ENCODE assay signal across 20 cellular contexts in the genomic region with DNA sequence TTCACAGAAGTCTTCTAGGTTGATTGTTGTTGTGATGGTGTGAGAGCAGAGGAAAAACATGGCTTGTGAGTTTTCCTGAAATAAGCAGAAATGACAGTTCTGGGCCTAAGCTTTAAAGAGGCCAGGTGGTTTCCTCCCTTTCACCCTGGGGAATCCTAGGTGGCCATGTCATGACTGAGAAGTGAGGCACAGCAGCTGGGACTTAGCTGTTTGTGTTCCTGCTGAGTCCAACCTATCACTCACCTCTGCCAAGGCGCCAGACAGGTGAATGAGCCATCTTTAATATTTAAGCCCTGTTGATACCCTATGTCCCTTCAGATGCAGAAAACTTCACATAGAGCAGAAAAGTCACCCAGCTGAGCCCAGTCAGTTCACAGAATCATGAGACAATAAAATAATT.
DNase-seq lines count a peak whose midpoint lies in the region; ATAC-seq and TF ChIP-seq lines count a peak whose summit lies in the region.
"Had no signal": no experiment of that assay in that cellular context is flagged by ENCODE, and none has a peak within 500 bp of the region (broad histone marks: within the 10 kb centered on the region; RNA-seq: fewer than 3 reads in every experiment).

No MANE protein-coding gene starts in this region.

- no peaks in the 10 kb centered on the region for H3K27me3 Mint-ChIP-seq in osteocyte (ENCODE audit: unreplicated experiment)
- H3K27me3 Mint-ChIP-seq: CD4-positive, CD25-positive, alpha-beta regulatory T cell had no signal

- no peaks in the 10 kb centered on the region for H3K9me3 Mint-ChIP-seq in osteocyte (ENCODE audit: unreplicated experiment)

- BruUV-seq in HCT116 (replicated peaks; lab: Mats Ljungman, UMichigan): no TSS peak

- DNase-seq in HCT116 (ENCODE audit: low read depth, low spot score): peak; percentile 40
- peak; percentile 38 for DNase-seq in osteocyte (ENCODE audit: extremely low spot score, unreplicated experiment)
- no peak for DNase-seq in hepatic stellate cell (ENCODE audit: low spot score)
- DNase-seq: 8988T; ACHN; BE2C; C1 segment of cervical spinal cord; CD4-positive, alpha-beta memory T cell; CD4-positive, CD25-positive, alpha-beta regulatory T cell; CD8-positive, alpha-beta memory T cell; COR-L47; DMS 273 treated with DMSO at 0.1 percent for 48 hours; DMS153; DMS53; DMS79; GF-D8 had no signal

- no peak overlapping the region for H2AFZ ChIP-seq in HCT116 (ENCODE audit: low read depth, low read length, poor library complexity, severe bottlenecking)

- H3K27me3 ChIP-seq in HCT116 (ENCODE audit: insufficient read depth, low read length): no peaks in the 10 kb centered on the region
- H3K27me3 ChIP-seq: BE2C, BLaER1 had no signal

- POLR2A ChIA-PET in HCT116 (lab: Charles Lee): no interaction called here

- no peak overlapping the region for H3K4me3 Mint-ChIP-seq in osteocyte (ENCODE audit: unreplicated experiment)
- H3K4me3 Mint-ChIP-seq: CD14-positive monocyte; CD4-positive, alpha-beta memory T cell; CD4-positive, CD25-positive, alpha-beta regulatory T cell; CD8-positive, alpha-beta memory T cell had no signal

- CTCF ChIA-PET in HCT116 (lab: Charles Lee): interaction anchor here (1.2 kb wide), 1 partner anchor 15 kb away, joined by 3 read pairs; no protein-coding TSS in a partner anchor

- TF ChIP-seq CTCF in HCT116 (IDR thresholded peaks at IDR 0.05 in 2 of 3, conservative IDR thresholded peaks at IDR 0.05 in 1 of 3; ENCODE audit: borderline replicate concordance in 1 of 3, insufficient read depth in 1 of 3, low read depth in 2 of 3, low read length in 2 of 3) (no peak), osteocyte (IDR thresholded peaks at IDR 0.05) (no peak)

- H3K4me1 ChIP-seq in HCT116 (ENCODE audit: control insufficient read depth in 1 of 2, insufficient read depth in 2 of 2, low read length in 2 of 2): peaks cover 5 to 25% of the 10 kb centered on the region in 2 experiments; a peak in 2 of 4 replicates
- H3K4me1 ChIP-seq: BE2C, BLaER1 had no signal

- H3K27ac Mint-ChIP-seq in osteocyte (ENCODE audit: unreplicated experiment): no peak overlapping the region
- H3K27ac Mint-ChIP-seq: CD14-positive monocyte; CD4-positive, CD25-positive, alpha-beta regulatory T cell; CD8-positive, alpha-beta memory T cell had no signal

- H3K79me2 ChIP-seq in HCT116 (ENCODE audit: insufficient read depth, low read length): no peaks in the 10 kb centered on the region

- peak overlapping the region; percentile 14; the same call in 1 of the 2 replicates for H3K27ac ChIP-seq in HCT116 (ENCODE audit: low read depth, low read length)
- H3K27ac ChIP-seq: BLaER1 had no signal

- no peak for TF ChIP-seq POLR2A in HCT116 (IDR thresholded peaks at IDR 0.05; ENCODE audit: borderline replicate concordance, extremely low read depth, insufficient read depth, insufficient read length)

- H4K20me1 ChIP-seq in HCT116 (ENCODE audit: insufficient read depth): no peaks in the 10 kb centered on the region
- H4K20me1 ChIP-seq: BLaER1 had no signal

- RAD21 ChIA-PET in HCT116 (lab: Charles Lee; ENCODE audit: low non-redundant PET in 1 of 2, low total read pairs in 2 of 2, uncharacterized antibody in 2 of 2, unreplicated experiment in 2 of 2): no interaction called here

- H3K36me3 Mint-ChIP-seq in osteocyte (ENCODE audit: unreplicated experiment): no peaks in the 10 kb centered on the region
- H3K36me3 Mint-ChIP-seq: CD14-positive monocyte; CD4-positive, alpha-beta memory T cell; CD4-positive, CD25-positive, alpha-beta regulatory T cell; CD8-positive, alpha-beta memory T cell had no signal

- no peaks in the 10 kb centered on the region for H3K9me2 ChIP-seq in HCT116 (ENCODE audit: insufficient read depth)

- intact Hi-C loops in HCT116 (cut with micrococcal nuclease): no loop called here

- no peak overlapping the region for H3K9ac ChIP-seq in HCT116 (ENCODE audit: low read length)
- H3K9ac ChIP-seq: BLaER1 had no signal

- H3K4me1 Mint-ChIP-seq in osteocyte (ENCODE audit: unreplicated experiment): peaks cover 14% of the 10 kb centered on the region
- H3K4me1 Mint-ChIP-seq: CD14-positive monocyte; CD4-positive, alpha-beta memory T cell; CD4-positive, CD25-positive, alpha-beta regulatory T cell; CD8-positive, alpha-beta memory T cell had no signal

- H3K4me3 ChIP-seq in HCT116 (replicated peaks in 1 of 2; ENCODE audit: low read depth in 1 of 2, low read length in 2 of 2): no peak overlapping the region
- H3K4me3 ChIP-seq: BLaER1 had no signal

- ATAC-seq in HCT116: peak; percentile 86
- ATAC-seq in HG02610 (IDR thresholded peaks at IDR 0.05; ENCODE audit: unreplicated experiment): peak; percentile 55
- ATAC-seq in GM18520 (IDR thresholded peaks at IDR 0.05; ENCODE audit: unreplicated experiment): no peak

- H3K36me3 ChIP-seq in HCT116 (ENCODE audit: control insufficient read depth in 1 of 2, insufficient read depth in 2 of 2, low read length in 2 of 2): no peaks in the 10 kb centered on the region
- H3K36me3 ChIP-seq: BE2C, BLaER1 had no signal

- peak overlapping the region; percentile 39 for H3K4me2 ChIP-seq in HCT116 (ENCODE audit: low read length)
- H3K4me2 ChIP-seq: BLaER1 had no signal

- no peak for TF ChIP-seq RAD21 in HCT116 (IDR thresholded peaks at IDR 0.05; ENCODE audit: low read depth)

- H3K9me3 ChIP-seq in HCT116 (ENCODE audit: control insufficient read depth in 1 of 2, insufficient read depth in 1 of 2, low read depth in 1 of 2, low read length in 2 of 2): no peaks in the 10 kb centered on the region
- H3K9me3 ChIP-seq: BE2C, BLaER1 had no signal

TF ChIP-seq in HCT116, 20 proteins besides CTCF, POLR2A, EP300 and RAD21:
- TF ChIP-seq SIN3A (IDR thresholded peaks at IDR 0.05; ENCODE audit: low read depth) (no peak), CEBPB (IDR thresholded peaks at IDR 0.05; ENCODE audit: low read depth) (no peak), JUND (IDR thresholded peaks at IDR 0.05) (peak; percentile 62), EZH2phosphoT487 (IDR thresholded peaks at IDR 0.05; ENCODE audit: borderline replicate concordance) (no peak), ZFX (IDR thresholded peaks at IDR 0.05) (no peak), FOSL1 (IDR thresholded peaks at IDR 0.05; ENCODE audit: low read depth) (peak; percentile 50), ZNF274 (IDR thresholded peaks at IDR 0.05; ENCODE audit: low read depth, low read length) (no peak), SRF (IDR thresholded peaks at IDR 0.05; ENCODE audit: low read depth) (no peak), ELF1 (IDR thresholded peaks at IDR 0.05; ENCODE audit: borderline replicate concordance, low read depth) (no peak), SP1 (IDR thresholded peaks at IDR 0.05; ENCODE audit: low read depth) (peak; percentile 31), YY1 (IDR thresholded peaks at IDR 0.05; ENCODE audit: extremely low read depth, insufficient replicate concordance, low read depth, low read length) (peak; percentile 21), TCF7L2 (IDR thresholded peaks at IDR 0.05; ENCODE audit: borderline replicate concordance, extremely low read depth, insufficient read depth, insufficient read length) (no peak), CBX3 (IDR thresholded peaks at IDR 0.05; ENCODE audit: low read depth) (0 out of 2 replicates have a peak, but pooled peaks have one; percentile 14)
- TF ChIP-seq, protein P1, sequence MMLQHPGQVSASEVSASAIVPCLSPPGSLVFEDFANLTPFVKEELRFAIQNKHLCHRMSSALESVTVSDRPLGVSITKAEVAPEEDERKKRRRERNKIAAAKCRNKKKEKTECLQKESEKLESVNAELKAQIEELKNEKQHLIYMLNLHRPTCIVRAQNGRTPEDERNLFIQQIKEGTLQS (IDR thresholded peaks at IDR 0.05): no peak
- TF ChIP-seq, protein P2, sequence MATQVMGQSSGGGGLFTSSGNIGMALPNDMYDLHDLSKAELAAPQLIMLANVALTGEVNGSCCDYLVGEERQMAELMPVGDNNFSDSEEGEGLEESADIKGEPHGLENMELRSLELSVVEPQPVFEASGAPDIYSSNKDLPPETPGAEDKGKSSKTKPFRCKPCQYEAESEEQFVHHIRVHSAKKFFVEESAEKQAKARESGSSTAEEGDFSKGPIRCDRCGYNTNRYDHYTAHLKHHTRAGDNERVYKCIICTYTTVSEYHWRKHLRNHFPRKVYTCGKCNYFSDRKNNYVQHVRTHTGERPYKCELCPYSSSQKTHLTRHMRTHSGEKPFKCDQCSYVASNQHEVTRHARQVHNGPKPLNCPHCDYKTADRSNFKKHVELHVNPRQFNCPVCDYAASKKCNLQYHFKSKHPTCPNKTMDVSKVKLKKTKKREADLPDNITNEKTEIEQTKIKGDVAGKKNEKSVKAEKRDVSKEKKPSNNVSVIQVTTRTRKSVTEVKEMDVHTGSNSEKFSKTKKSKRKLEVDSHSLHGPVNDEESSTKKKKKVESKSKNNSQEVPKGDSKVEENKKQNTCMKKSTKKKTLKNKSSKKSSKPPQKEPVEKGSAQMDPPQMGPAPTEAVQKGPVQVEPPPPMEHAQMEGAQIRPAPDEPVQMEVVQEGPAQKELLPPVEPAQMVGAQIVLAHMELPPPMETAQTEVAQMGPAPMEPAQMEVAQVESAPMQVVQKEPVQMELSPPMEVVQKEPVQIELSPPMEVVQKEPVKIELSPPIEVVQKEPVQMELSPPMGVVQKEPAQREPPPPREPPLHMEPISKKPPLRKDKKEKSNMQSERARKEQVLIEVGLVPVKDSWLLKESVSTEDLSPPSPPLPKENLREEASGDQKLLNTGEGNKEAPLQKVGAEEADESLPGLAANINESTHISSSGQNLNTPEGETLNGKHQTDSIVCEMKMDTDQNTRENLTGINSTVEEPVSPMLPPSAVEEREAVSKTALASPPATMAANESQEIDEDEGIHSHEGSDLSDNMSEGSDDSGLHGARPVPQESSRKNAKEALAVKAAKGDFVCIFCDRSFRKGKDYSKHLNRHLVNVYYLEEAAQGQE (IDR thresholded peaks at IDR 0.05; ENCODE audit: low read depth): no peak
- TF ChIP-seq, protein P3, sequence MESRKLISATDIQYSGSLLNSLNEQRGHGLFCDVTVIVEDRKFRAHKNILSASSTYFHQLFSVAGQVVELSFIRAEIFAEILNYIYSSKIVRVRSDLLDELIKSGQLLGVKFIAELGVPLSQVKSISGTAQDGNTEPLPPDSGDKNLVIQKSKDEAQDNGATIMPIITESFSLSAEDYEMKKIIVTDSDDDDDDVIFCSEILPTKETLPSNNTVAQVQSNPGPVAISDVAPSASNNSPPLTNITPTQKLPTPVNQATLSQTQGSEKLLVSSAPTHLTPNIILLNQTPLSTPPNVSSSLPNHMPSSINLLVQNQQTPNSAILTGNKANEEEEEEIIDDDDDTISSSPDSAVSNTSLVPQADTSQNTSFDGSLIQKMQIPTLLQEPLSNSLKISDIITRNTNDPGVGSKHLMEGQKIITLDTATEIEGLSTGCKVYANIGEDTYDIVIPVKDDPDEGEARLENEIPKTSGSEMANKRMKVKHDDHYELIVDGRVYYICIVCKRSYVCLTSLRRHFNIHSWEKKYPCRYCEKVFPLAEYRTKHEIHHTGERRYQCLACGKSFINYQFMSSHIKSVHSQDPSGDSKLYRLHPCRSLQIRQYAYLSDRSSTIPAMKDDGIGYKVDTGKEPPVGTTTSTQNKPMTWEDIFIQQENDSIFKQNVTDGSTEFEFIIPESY (IDR thresholded peaks at IDR 0.05; ENCODE audit: extremely low read depth, insufficient replicate concordance, low read length): no peak
